ENCODE assay signal across 1 cellular context in genomic region chr9:97411789-97412627, GRCh38.
TF ChIP-seq lines count a peak whose summit lies in the region.

TDRD7 (plus strand) TSS chr9:97412096; CDS start chr9:97428466, 16,370 bp downstream.

TF ChIP-seq in HEK293, 187 proteins besides CTCF, POLR2A, EP300 and RAD21 (continued from another document and continues in another):
- no peak for TF ChIP-seq PRDM2 (tag by site-specific recombination; IDR thresholded peaks at IDR 0.05; ENCODE audit: borderline replicate concordance)
- no peak for TF ChIP-seq WT1 (tag by site-specific recombination; IDR thresholded peaks at IDR 0.05)
- no peak for TF ChIP-seq ZNF221 (tag by site-specific recombination; IDR thresholded peaks at IDR 0.05; ENCODE audit: borderline replicate concordance)
- no peak for TF ChIP-seq ZSCAN16 (tag by site-specific recombination; IDR thresholded peaks at IDR 0.05)
- no peak for TF ChIP-seq ZBTB10 (tag by site-specific recombination; IDR thresholded peaks at IDR 0.05)
- no peak for TF ChIP-seq GLI2 (tag by site-specific recombination; IDR thresholded peaks at IDR 0.05; ENCODE audit: borderline replicate concordance, low read depth)
- TF ChIP-seq ZNF274 (IDR thresholded peaks at IDR 0.05; ENCODE audit: low read length): no peak
- TF ChIP-seq ZNF274 (tag by site-specific recombination; IDR thresholded peaks at IDR 0.05; ENCODE audit: borderline replicate concordance): no peak
- no peak for TF ChIP-seq ZNF843 (tag by site-specific recombination; IDR thresholded peaks at IDR 0.05)
- TF ChIP-seq ZEB2 (tag by site-specific recombination; IDR thresholded peaks at IDR 0.05): peak; percentile 74; the same call in 1 of the 2 replicates
- peak; percentile 55 for TF ChIP-seq EGR2 (tag by site-specific recombination; IDR thresholded peaks at IDR 0.05; ENCODE audit: low read depth)
- TF ChIP-seq ZNF184 (tag by site-specific recombination; IDR thresholded peaks at IDR 0.05): 0 out of 2 replicates have a peak, but pooled peaks have one; percentile 13
- TF ChIP-seq BCL11A (tag by site-specific recombination; IDR thresholded peaks at IDR 0.05; ENCODE audit: low read depth): no peak
- TF ChIP-seq GLIS1 (tag by site-specific recombination; IDR thresholded peaks at IDR 0.05): peak; percentile 70
- TF ChIP-seq MYNN (tag by site-specific recombination; IDR thresholded peaks at IDR 0.05; ENCODE audit: borderline replicate concordance): no peak
- no peak for TF ChIP-seq ZNF830 (tag by site-specific recombination; IDR thresholded peaks at IDR 0.05; ENCODE audit: low read depth)
- no peak for TF ChIP-seq ZNF514 (tag by site-specific recombination; IDR thresholded peaks at IDR 0.05)
- peak; percentile 54; the same call in 1 of the 2 replicates for TF ChIP-seq ZBTB20 (tag by site-specific recombination; IDR thresholded peaks at IDR 0.05)
- peak; percentile 8; the same call in 1 of the 2 replicates for TF ChIP-seq KLF1 (tag by site-specific recombination; IDR thresholded peaks at IDR 0.05)
- TF ChIP-seq HOXD13 (CRISPR knock-in tag; IDR thresholded peaks at IDR 0.05; ENCODE audit: borderline replicate concordance): no peak
- no peak for TF ChIP-seq ZNF366 (tag by site-specific recombination; conservative IDR thresholded peaks at IDR 0.05)
- no peak for TF ChIP-seq ZNF214 (tag by site-specific recombination; IDR thresholded peaks at IDR 0.05; ENCODE audit: borderline replicate concordance)
- no peak for TF ChIP-seq OVOL3 (tag by site-specific recombination; IDR thresholded peaks at IDR 0.05)
- TF ChIP-seq ZNF449 (tag by site-specific recombination; IDR thresholded peaks at IDR 0.05): no peak
- peak; percentile 70; the same call in 1 of the 2 replicates for TF ChIP-seq ZNF660 (tag by site-specific recombination; IDR thresholded peaks at IDR 0.05)
- TF ChIP-seq ZNF626 (tag by site-specific recombination; IDR thresholded peaks at IDR 0.05): no peak
- TF ChIP-seq SCRT2 (tag by site-specific recombination; IDR thresholded peaks at IDR 0.05): no peak; the same call in 1 of the 2 replicates
- TF ChIP-seq ZBTB6 (tag by site-specific recombination; IDR thresholded peaks at IDR 0.05): no peak; the same call in 1 of the 2 replicates
- TF ChIP-seq ZNF157 (tag by site-specific recombination; IDR thresholded peaks at IDR 0.05): no peak
- no peak for TF ChIP-seq ZNF555 (tag by site-specific recombination; conservative IDR thresholded peaks at IDR 0.05)
- no peak for TF ChIP-seq ZNF18 (tag by site-specific recombination; IDR thresholded peaks at IDR 0.05)
- TF ChIP-seq ZIC2 (tag by site-specific recombination; IDR thresholded peaks at IDR 0.05): peak; percentile 55; the same call in 1 of the 2 replicates
- no peak for TF ChIP-seq ZNF175 (tag by site-specific recombination; IDR thresholded peaks at IDR 0.05)
- TF ChIP-seq RBAK (tag by site-specific recombination; IDR thresholded peaks at IDR 0.05): no peak
- TF ChIP-seq ZNF211 (tag by site-specific recombination; IDR thresholded peaks at IDR 0.05; ENCODE audit: low read depth): no peak
- no peak for TF ChIP-seq ZNF426 (tag by site-specific recombination; IDR thresholded peaks at IDR 0.05)
- TF ChIP-seq OSR2 (tag by site-specific recombination; IDR thresholded peaks at IDR 0.05): no peak
- no peak for TF ChIP-seq ZNF530 (tag by site-specific recombination; IDR thresholded peaks at IDR 0.05; ENCODE audit: low read depth)
- TF ChIP-seq PRDM6 (tag by site-specific recombination; IDR thresholded peaks at IDR 0.05): no peak
- peak; percentile 99 for TF ChIP-seq ZNF785 (tag by site-specific recombination; IDR thresholded peaks at IDR 0.05)
- TF ChIP-seq ZNF394 (tag by site-specific recombination; IDR thresholded peaks at IDR 0.05; ENCODE audit: borderline replicate concordance): no peak
- no peak for TF ChIP-seq BCL11B (tag by site-specific recombination; IDR thresholded peaks at IDR 0.05; ENCODE audit: low read depth)
- TF ChIP-seq ZNF623 (tag by site-specific recombination; IDR thresholded peaks at IDR 0.05): no peak
- TF ChIP-seq KLF7 (tag by site-specific recombination; IDR thresholded peaks at IDR 0.05; ENCODE audit: borderline replicate concordance): no peak
- TF ChIP-seq HOXC10 (CRISPR knock-in tag; IDR thresholded peaks at IDR 0.05): no peak
- no peak for TF ChIP-seq TSHZ1 (tag by site-specific recombination; IDR thresholded peaks at IDR 0.05; ENCODE audit: borderline replicate concordance)
